ENCODE assay signal across 1 cellular context in the genomic region with DNA sequence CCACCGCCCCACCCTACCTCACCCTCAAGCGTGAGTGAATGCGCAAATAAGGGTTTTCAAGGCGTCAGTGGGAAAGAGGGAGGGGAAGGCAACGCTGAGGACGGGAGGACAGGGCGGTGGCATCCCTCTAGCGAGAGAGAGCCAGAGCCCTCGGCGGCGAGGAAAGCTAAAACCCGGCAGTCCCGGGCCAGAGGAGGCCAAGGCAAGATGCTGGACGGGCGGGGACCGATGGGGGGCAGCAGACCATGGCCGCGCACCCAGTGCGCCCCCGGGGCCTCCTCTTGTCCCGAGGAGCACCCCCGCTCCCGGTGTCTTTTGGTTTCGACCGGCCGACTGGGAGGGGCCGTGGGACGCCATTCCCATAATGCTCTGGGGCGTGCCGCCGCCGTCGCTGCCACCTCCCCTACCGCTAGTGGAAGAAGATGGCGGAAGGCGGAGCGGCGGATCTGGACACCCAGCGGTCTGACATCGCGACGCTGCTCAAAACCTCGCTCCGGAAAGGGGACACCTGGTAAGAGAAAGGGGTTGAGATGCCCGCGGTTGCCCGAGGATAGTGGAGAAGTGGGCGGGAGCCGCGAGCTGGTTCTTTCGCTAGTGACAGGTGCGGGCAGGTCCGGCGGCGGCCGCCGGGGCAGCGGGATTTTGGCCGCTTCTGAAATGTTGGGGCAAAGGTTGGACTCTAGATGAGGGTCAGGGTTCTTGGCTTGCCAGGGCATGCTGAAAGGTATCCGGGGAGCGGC.
TF ChIP-seq lines count a peak whose summit lies in the region.

A gene (plus strand): TSS at position 412 of the 740 bp plus-strand sequence. CDS start 11 bp downstream, at position 423.

TF ChIP-seq in HepG2, 621 proteins besides CTCF, POLR2A, EP300 and RAD21 (continued from another document and continues in another):
- TF ChIP-seq ATF7-NPFF (CRISPR knock-in tag; IDR thresholded peaks at IDR 0.05; ENCODE audit: low read depth) (peak; percentile 69; the same call in 1 of the 2 replicates), HOXA9 (CRISPR knock-in tag; IDR thresholded peaks at IDR 0.05; ENCODE audit: borderline replicate concordance) (no peak), REXO4 (CRISPR knock-in tag; IDR thresholded peaks at IDR 0.05; ENCODE audit: borderline replicate concordance) (no peak), ZKSCAN1 (IDR thresholded peaks at IDR 0.05; ENCODE audit: low read length) (no peak), HES4 (CRISPR knock-in tag; IDR thresholded peaks at IDR 0.05; ENCODE audit: borderline replicate concordance) (0 out of 2 replicates have a peak, but pooled peaks have one; percentile 44), AGO2 (optimal IDR thresholded peaks at IDR 0.05; ENCODE audit: low read depth, low read length) (peak; percentile 56), ZNF331 (CRISPR knock-in tag; IDR thresholded peaks at IDR 0.05) (peak; percentile 84), RARA (CRISPR knock-in tag; IDR thresholded peaks at IDR 0.05) (no peak), SNAI1 (CRISPR knock-in tag; IDR thresholded peaks at IDR 0.05; ENCODE audit: borderline replicate concordance) (peak; percentile 84; the same call in 1 of the 2 replicates), ZNF550 (CRISPR knock-in tag; IDR thresholded peaks at IDR 0.05; ENCODE audit: borderline replicate concordance) (no peak), TMF1 (CRISPR knock-in tag; IDR thresholded peaks at IDR 0.05; ENCODE audit: low read depth) (peak; percentile 64; the same call in 1 of the 2 replicates), YY1 (IDR thresholded peaks at IDR 0.05; ENCODE audit: insufficient read depth, insufficient replicate concordance, low read depth, low read length) (peak; percentile 96), NR1H2 (CRISPR knock-in tag; IDR thresholded peaks at IDR 0.05; ENCODE audit: borderline replicate concordance, low read depth) (no peak), ZNF451 (CRISPR knock-in tag; IDR thresholded peaks at IDR 0.05) (peak; percentile 86), ZNF761 (CRISPR knock-in tag; conservative IDR thresholded peaks at IDR 0.05) (peak; percentile 97), ZNF747 (CRISPR knock-in tag; IDR thresholded peaks at IDR 0.05; ENCODE audit: borderline replicate concordance) (peak; percentile 63; the same call in 1 of the 2 replicates), ZNF839 (CRISPR knock-in tag; IDR thresholded peaks at IDR 0.05; ENCODE audit: borderline replicate concordance) (peak; percentile 33), ZNF136 (CRISPR knock-in tag; IDR thresholded peaks at IDR 0.05; ENCODE audit: low read depth) (peak; percentile 29; the same call in 1 of the 2 replicates)
- TF ChIP-seq, protein P1, sequence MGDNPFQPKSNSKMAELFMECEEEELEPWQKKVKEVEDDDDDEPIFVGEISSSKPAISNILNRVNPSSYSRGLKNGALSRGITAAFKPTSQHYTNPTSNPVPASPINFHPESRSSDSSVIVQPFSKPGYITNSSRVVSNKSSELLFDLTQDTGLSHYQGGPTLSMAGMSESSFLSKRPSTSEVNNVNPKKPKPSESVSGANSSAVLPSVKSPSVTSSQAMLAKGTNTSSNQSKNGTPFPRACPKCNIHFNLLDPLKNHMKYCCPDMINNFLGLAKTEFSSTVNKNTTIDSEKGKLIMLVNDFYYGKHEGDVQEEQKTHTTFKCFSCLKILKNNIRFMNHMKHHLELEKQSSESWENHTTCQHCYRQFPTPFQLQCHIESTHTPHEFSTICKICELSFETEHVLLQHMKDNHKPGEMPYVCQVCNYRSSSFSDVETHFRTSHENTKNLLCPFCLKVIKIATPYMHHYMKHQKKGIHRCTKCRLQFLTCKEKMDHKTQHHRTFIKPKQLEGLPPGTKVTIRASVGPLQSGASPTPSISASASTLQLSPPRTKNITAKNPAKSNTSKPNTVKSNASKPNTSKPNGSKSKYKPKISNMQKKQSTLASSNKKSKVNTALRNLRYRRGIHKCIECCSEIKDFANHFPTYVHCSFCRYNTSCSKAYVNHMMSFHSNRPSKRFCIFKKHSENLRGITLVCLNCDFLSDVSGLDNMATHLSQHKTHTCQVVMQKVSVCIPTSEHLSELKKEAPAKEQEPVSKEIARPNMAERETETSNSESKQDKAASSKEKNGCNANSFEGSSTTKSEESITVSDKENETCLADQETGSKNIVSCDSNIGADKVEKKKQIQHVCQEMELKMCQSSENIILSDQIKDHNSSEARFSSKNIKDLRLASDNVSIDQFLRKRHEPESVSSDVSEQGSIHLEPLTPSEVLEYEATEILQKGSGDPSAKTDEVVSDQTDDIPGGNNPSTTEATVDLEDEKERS (CRISPR knock-in tag; IDR thresholded peaks at IDR 0.05), result peak; percentile 93
- TF ChIP-seq, protein P2, sequence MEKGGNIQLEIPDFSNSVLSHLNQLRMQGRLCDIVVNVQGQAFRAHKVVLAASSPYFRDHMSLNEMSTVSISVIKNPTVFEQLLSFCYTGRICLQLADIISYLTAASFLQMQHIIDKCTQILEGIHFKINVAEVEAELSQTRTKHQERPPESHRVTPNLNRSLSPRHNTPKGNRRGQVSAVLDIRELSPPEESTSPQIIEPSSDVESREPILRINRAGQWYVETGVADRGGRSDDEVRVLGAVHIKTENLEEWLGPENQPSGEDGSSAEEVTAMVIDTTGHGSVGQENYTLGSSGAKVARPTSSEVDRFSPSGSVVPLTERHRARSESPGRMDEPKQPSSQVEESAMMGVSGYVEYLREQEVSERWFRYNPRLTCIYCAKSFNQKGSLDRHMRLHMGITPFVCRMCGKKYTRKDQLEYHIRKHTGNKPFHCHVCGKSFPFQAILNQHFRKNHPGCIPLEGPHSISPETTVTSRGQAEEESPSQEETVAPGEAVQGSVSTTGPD (CRISPR knock-in tag; IDR thresholded peaks at IDR 0.05), result no peak
- TF ChIP-seq, protein P3, sequence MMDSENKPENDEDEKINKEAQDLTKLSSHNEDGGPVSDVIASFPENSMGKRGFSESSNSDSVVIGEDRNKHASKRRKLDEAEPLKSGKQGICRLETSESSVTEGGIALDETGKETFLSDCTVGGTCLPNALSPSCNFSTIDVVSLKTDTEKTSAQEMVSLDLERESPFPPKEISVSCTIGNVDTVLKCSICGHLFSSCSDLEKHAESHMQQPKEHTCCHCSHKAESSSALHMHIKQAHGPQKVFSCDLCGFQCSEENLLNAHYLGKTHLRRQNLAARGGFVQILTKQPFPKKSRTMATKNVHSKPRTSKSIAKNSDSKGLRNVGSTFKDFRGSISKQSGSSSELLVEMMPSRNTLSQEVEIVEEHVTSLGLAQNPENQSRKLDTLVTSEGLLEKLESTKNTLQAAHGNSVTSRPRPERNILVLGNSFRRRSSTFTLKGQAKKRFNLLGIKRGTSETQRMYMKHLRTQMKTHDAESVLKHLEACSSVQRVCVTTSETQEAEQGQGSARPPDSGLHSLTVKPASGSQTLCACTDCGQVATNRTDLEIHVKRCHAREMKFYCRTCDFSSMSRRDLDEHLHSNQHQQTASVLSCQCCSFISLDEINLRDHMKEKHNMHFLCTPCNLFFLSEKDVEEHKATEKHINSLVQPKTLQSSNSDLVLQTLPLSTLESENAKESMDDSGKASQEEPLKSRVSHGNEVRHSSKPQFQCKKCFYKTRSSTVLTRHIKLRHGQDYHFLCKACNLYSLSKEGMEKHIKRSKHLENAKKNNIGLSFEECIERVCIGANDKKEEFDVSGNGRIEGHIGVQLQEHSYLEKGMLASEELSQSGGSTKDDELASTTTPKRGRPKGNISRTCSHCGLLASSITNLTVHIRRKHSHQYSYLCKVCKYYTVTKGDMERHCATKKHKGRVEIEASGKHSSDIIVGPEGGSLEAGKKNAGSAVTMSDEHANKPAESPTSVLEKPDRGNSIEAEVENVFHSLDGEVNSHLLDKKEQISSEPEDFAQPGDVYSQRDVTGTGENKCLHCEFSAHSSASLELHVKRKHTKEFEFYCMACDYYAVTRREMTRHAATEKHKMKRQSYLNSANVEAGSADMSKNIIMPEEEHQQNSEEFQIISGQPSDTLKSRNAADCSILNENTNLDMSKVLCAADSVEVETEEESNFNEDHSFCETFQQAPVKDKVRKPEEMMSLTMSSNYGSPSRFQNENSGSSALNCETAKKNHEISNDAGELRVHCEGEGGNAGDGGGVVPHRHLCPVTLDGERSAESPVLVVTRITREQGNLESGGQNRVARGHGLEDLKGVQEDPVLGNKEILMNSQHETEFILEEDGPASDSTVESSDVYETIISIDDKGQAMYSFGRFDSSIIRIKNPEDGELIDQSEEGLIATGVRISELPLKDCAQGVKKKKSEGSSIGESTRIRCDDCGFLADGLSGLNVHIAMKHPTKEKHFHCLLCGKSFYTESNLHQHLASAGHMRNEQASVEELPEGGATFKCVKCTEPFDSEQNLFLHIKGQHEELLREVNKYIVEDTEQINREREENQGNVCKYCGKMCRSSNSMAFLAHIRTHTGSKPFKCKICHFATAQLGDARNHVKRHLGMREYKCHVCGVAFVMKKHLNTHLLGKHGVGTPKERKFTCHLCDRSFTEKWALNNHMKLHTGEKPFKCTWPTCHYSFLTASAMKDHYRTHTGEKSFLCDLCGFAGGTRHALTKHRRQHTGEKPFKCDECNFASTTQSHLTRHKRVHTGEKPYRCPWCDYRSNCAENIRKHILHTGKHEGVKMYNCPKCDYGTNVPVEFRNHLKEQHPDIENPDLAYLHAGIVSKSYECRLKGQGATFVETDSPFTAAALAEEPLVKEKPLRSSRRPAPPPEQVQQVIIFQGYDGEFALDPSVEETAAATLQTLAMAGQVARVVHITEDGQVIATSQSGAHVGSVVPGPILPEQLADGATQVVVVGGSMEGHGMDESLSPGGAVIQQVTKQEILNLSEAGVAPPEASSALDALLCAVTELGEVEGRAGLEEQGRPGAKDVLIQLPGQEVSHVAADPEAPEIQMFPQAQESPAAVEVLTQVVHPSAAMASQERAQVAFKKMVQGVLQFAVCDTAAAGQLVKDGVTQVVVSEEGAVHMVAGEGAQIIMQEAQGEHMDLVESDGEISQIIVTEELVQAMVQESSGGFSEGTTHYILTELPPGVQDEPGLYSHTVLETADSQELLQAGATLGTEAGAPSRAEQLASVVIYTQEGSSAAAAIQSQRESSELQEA (CRISPR knock-in tag; IDR thresholded peaks at IDR 0.05; ENCODE audit: not compliant biosample characterization), result no peak
- TF ChIP-seq, protein P4, sequence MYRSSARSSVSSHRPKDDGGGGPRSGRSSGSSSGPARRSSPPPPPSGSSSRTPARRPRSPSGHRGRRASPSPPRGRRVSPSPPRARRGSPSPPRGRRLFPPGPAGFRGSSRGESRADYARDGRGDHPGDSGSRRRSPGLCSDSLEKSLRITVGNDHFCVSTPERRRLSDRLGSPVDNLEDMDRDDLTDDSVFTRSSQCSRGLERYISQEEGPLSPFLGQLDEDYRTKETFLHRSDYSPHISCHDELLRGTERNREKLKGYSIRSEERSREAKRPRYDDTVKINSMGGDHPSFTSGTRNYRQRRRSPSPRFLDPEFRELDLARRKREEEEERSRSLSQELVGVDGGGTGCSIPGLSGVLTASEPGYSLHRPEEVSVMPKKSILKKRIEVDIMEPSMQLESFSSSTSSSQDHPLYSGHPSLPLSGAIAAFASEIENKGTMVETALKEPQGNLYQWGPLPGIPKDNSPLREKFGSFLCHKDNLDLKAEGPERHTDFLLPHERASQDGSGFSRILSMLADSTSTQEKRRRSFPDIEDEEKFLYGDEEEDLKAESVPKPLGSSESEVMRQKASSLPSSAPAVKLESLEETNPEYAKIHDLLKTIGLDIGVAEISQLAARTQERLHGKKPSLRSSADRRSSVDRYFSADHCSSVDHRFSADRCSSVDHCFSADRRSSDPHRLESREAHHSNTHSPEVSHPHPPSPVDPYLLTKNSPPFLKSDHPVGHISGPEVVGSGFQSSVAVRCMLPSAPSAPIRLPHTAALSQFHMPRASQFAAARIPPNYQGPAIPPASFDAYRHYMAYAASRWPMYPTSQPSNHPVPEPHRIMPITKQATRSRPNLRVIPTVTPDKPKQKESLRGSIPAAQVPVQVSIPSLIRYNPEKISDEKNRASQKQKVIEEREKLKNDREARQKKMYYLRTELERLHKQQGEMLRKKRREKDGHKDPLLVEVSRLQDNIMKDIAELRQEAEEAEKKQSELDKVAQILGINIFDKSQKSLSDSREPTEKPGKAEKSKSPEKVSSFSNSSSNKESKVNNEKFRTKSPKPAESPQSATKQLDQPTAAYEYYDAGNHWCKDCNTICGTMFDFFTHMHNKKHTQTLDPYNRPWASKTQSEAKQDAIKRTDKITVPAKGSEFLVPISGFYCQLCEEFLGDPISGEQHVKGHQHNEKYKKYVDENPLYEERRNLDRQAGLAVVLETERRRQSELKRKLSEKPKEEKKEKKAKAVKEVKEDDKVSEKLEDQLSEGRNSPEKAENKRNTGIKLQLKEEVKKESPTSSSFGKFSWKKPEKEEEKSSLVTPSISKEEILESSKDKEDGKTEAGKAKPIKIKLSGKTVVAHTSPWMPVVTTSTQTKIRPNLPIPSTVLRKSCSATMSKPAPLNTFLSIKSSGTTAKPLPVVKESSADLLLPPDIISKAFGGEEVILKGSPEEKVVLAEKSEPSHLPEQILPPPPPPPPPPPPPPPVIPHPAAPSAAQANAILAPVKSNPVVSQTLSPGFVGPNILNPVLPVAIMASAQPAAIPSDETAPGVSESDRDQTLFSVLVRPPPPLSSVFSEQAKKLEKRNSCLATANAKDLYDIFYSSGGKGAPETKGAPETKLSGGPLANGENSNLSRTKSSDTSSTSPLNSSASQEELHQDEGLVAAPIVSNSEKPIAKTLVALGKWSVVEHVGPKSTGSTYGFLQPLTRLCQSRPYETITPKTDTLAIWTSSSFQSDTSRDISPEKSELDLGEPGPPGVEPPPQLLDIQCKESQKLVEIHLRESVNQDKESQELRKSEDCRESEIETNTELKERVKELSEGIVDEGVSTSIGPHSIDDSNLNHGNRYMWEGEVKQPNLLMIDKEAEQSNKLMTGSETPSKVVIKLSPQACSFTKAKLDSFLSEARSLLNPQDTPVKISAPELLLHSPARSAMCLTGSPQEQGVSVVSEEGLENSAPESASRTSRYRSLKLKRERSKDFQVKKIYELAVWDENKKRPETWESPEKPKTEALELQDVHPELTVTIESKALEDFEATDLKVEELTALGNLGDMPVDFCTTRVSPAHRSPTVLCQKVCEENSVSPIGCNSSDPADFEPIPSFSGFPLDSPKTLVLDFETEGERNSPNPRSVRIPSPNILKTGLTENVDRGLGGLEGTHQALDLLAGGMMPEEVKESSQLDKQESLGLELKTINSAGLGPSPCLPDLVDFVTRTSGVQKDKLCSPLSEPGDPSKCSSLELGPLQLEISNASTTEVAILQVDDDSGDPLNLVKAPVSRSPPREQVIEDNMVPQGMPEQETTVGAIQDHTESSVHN (CRISPR knock-in tag; IDR thresholded peaks at IDR 0.05), result no peak
- TF ChIP-seq, protein P5, sequence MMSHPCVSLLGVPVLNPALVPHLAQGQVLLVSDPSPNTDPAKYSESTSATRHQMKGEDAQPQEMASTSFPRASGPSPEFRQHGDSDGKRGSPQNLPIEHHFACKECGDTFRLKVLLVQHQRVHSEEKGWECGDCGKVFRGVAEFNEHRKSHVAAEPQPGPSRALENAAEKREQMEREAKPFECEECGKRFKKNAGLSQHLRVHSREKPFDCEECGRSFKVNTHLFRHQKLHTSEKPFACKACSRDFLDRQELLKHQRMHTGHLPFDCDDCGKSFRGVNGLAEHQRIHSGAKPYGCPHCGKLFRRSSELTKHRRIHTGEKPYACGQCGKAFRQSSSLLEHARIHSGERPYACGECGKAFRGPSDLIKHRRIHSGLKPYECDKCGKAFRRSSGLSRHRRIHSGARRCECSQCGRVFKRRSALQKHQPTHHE (CRISPR knock-in tag; IDR thresholded peaks at IDR 0.05; ENCODE audit: borderline replicate concordance), result no peak
- TF ChIP-seq, protein P6, sequence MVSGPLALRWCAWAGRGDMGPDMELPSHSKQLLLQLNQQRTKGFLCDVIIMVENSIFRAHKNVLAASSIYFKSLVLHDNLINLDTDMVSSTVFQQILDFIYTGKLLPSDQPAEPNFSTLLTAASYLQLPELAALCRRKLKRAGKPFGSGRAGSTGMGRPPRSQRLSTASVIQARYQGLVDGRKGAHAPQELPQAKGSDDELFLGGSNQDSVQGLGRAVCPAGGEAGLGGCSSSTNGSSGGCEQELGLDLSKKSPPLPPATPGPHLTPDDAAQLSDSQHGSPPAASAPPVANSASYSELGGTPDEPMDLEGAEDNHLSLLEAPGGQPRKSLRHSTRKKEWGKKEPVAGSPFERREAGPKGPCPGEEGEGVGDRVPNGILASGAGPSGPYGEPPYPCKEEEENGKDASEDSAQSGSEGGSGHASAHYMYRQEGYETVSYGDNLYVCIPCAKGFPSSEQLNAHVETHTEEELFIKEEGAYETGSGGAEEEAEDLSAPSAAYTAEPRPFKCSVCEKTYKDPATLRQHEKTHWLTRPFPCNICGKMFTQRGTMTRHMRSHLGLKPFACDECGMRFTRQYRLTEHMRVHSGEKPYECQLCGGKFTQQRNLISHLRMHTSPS (CRISPR knock-in tag; IDR thresholded peaks at IDR 0.05; ENCODE audit: low read depth), result no peak
